Comparison of ENCODE assay signal across 8 cellular contexts in the genomic region with DNA sequence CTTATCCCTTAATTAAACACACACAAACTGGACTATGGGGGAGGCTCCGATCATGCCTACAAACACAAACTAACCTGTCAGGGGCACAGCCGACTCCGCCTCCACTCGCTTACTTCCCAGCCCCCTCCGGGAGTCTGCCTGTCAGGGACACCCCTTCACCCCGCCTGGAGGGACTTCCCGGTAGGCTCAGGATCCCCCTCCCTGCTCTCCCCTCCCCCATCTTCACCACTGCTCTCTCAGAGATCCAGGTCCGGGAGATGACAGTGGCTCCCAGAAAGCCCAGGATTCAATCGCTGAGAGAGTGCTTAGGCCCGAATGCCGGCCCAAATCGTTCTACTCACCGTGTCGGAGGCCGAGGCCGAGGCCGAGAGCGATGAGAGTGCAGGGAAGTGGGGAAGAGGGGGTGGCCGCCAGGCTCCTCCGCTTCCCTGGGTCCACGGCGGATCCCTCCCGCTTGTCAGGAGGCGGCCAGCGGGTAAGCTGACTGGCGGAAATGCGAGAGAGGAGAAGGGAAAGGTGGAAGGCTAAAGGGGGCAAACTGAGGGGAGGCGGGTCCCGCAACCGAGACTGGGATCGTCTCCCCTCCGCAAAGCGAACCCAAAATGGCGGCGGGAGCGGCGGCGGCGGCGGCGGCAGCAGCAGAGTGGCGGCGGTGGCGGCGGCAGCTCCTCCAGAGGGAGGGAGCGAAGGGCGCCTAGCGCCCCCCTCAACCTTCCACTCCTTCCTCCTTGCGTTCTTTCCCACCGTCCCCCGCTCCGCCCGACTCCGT. TPM values are rescaled to one million over a fixed set of nuclear protein-coding genes. Genes with fewer than 3 reads are reported as not detected.
DNase-seq lines count a peak whose midpoint lies in the region; ATAC-seq, FAIRE-seq and TF ChIP-seq lines count a peak whose summit lies in the region.
"Not testable (repeated sequence)": the region's sequence is repeated elsewhere in the genome, so short reads cannot be mapped to it uniquely, and the experiment has no call there.

No MANE protein-coding gene starts in this region.

- not testable (repeated sequence) for H3K9me2 ChIP-seq in OCI-LY1 (ENCODE audit: low read depth, low read length)

- peak overlapping the region; percentile 62 for H3K4me2 ChIP-seq in OCI-LY1 (ENCODE audit: low read length)
- peak overlapping the region; percentile 42; the same call in 1 of the 2 replicates for H3K4me2 ChIP-seq in HepG2 (ENCODE audit: low read depth, low read length)

- FAIRE-seq in HepG2 (lab: Jason Lieb, UNC) = not testable (repeated sequence)

- H2AFZ ChIP-seq in OCI-LY1 (ENCODE audit: low read length); HepG2 (ENCODE audit: low read length): not testable (repeated sequence)

- whole genome bisulfite sequencing in HepG2 (ENCODE audit: low lambda C conversion rate) = under 1% methylated on average over 22 of the region's 54 CpGs

- CTCF ChIA-PET in HepG2 (lab: Yijun Ruan, JAX; ENCODE audit: low intra/inter-chr PET ratio, low total read pairs) = not testable (repeated sequence)

- POLR2A ChIA-PET in HepG2 (lab: Yijun Ruan, JAX) = interaction anchor here (1.1 to 1.2 kb wide), 2 partner anchors 22 to 311 kb away, joined by 3 to 4 read pairs; no protein-coding TSS in a partner anchor

- H3F3A ChIP-seq in OCI-LY1 (ENCODE audit: insufficient read depth, low read length) = not testable (repeated sequence)

- TF ChIP-seq POLR2A in HepG2 (IDR thresholded peaks at IDR 0.05; ENCODE audit: insufficient read depth in 1 of 2, low read depth in 2 of 2, low read length in 2 of 2) = peak in 1 of 2 experiments; percentile 46; a peak in 1 of 4 replicates

- H3K36me3 ChIP-seq in OCI-LY1 (ENCODE audit: insufficient read depth, low read length) = peaks cover 22% of the 10 kb centered on the region; the same call in 1 of the 2 replicates
- not testable (repeated sequence) for H3K36me3 ChIP-seq in duodenal mucosa (ENCODE audit: control insufficient read depth in 1 of 2, insufficient read depth in 2 of 2, low read length in 2 of 2); HepG2 (replicated peaks in 1 of 2; ENCODE audit: control insufficient read depth in 1 of 2, insufficient read depth in 2 of 2, low read length in 2 of 2)

- H3K79me2 ChIP-seq in OCI-LY1 (ENCODE audit: insufficient read depth, low read length) (peaks cover 80% of the 10 kb centered on the region), HepG2 (ENCODE audit: insufficient read depth, low read length) (peaks cover 70% of the 10 kb centered on the region)

- H3K27me3 ChIP-seq in OCI-LY1 (ENCODE audit: insufficient read depth, low read length); duodenal mucosa (ENCODE audit: control insufficient read depth in 1 of 2, insufficient read depth in 2 of 2, low read length in 2 of 2); HepG2 (ENCODE audit: control insufficient read depth in 1 of 2, insufficient read depth in 2 of 2, low read length in 2 of 2): not testable (repeated sequence)

- not testable (repeated sequence) for TF ChIP-seq RAD21 in HepG2 (CRISPR knock-in tag; IDR thresholded peaks at IDR 0.05)

- H3K9me3 ChIP-seq in OCI-LY1 (ENCODE audit: low read length); duodenal mucosa (ENCODE audit: control insufficient read depth in 1 of 2, low read length in 2 of 2); HepG2 (ENCODE audit: low read length): not testable (repeated sequence)

- ATAC-seq in GM19035 (IDR thresholded peaks at IDR 0.05; ENCODE audit: unreplicated experiment) = peak; percentile 35
- ATAC-seq in HG03139 (IDR thresholded peaks at IDR 0.05; ENCODE audit: unreplicated experiment) = peak; percentile 20
- ATAC-seq in HepG2 = peak; percentile 11

- H3K4me3 ChIP-seq in OCI-LY1 (ENCODE audit: low read depth, low read length, poor library complexity, severe bottlenecking) = peak overlapping the region; percentile 68
- peak overlapping the region; percentile 78 to 95 for H3K4me3 ChIP-seq in duodenal mucosa (ENCODE audit: low read depth in 1 of 2, low read length in 2 of 2)
- peak overlapping the region; percentile 89 to 99 (median 97) for H3K4me3 ChIP-seq in HepG2 (replicated peaks in 1 of 3; ENCODE audit: insufficient read depth in 1 of 3, low read depth in 2 of 3, low read length in 3 of 3)

- H3K4me1 ChIP-seq in OCI-LY1 (ENCODE audit: insufficient read depth, low read length, severe bottlenecking) (peaks cover 42% of the 10 kb centered on the region), duodenal mucosa (ENCODE audit: control insufficient read depth in 1 of 2, insufficient read depth in 2 of 2, low read length in 2 of 2) (peaks cover 17 to 21% of the 10 kb centered on the region in 2 donors), HepG2 (ENCODE audit: insufficient read depth, low read length) (peaks cover 29% of the 10 kb centered on the region)

- TF ChIP-seq CTCF in 22Rv1 (IDR thresholded peaks at IDR 0.05); OCI-LY1 (IDR thresholded peaks at IDR 0.05; ENCODE audit: low read length): not testable (repeated sequence)
- 0 out of 2 replicates have a peak, but pooled peaks have one; percentile 6 for TF ChIP-seq CTCF in HepG2 (CRISPR knock-in tag; IDR thresholded peaks at IDR 0.05)

- BruUV-seq in HepG2 (replicated peaks; lab: Mats Ljungman, UMichigan) = not testable (repeated sequence)

- peak; percentile 85 for DNase-seq in activated CD8-positive, alpha-beta memory T cell treated with anti-CD3 and anti-CD28 coated beads, Interleukin-2, amount 50 U/mL, for 48 hours
- not testable (repeated sequence) for DNase-seq in HepG2 (ENCODE audit: low spot score)
- DNase-seq in stimulated activated CD4-positive, alpha-beta T cell treated with anti-CD3 and anti-CD28 coated beads, Interleukin-12 subunit alpha, Interleukin-12 subunit beta, amount 100 ng/mL, for 48 hours (ENCODE audit: low read depth in 2 of 3, low spot score in 1 of 3) = peak; percentile 15 to 55 (median 42)

- TF ChIP-seq EP300 in HepG2 (IDR thresholded peaks at IDR 0.05; ENCODE audit: low read depth in 2 of 2, low read length in 2 of 2); HepG2 (CRISPR knock-in tag; IDR thresholded peaks at IDR 0.05; ENCODE audit: borderline replicate concordance): not testable (repeated sequence)

- H4K20me1 ChIP-seq in OCI-LY1 (ENCODE audit: insufficient read depth, low read length) = not testable (repeated sequence)
- H4K20me1 ChIP-seq in HepG2 (ENCODE audit: insufficient read depth, low read length) = peaks cover 25% of the 10 kb centered on the region

- intact Hi-C loops in HepG2 (cut with micrococcal nuclease; ENCODE audit: unreplicated experiment) = not testable (repeated sequence)

- in situ Hi-C loops in HepG2 (cut with HindIII; ENCODE audit: extremely low pct_ligation_motif_present, low pct_unique_long_range_greater_than_20kb) = not testable (repeated sequence)

- H3K9ac ChIP-seq in OCI-LY1 (ENCODE audit: low read length) = peak overlapping the region; percentile 100
- peak overlapping the region; percentile 75 to 91 for H3K9ac ChIP-seq in duodenal mucosa (ENCODE audit: low read depth in 1 of 2, low read length in 2 of 2)
- peak overlapping the region; percentile 100 for H3K9ac ChIP-seq in HepG2 (ENCODE audit: insufficient read depth, low read depth, low read length)

- H3K27ac ChIP-seq in 22Rv1 = peak overlapping the region; percentile 96
- H3K27ac ChIP-seq in OCI-LY1 (ENCODE audit: low read depth, low read length, poor library complexity, severe bottlenecking) = peak overlapping the region; percentile 89
- peak overlapping the region; percentile 92 for H3K27ac ChIP-seq in duodenal mucosa (ENCODE audit: low read depth, low read length)
- peak overlapping the region; percentile 100 for H3K27ac ChIP-seq in HepG2 (ENCODE audit: extremely low read length, insufficient read depth, low read length)

RNA-seq across cellular contexts. Expression of a gene that starts 0.6 kb away (rescaled TPM):
- 15.3 and 16.5 TPM in 2 replicates for total RNA-seq in HepG2 (2016; rRNA removed; fragmentation: Illumina TruSeq; extraction: Trizol)
- 19.6 and 20.3 TPM in 2 replicates for total RNA-seq in HepG2 (2016; cell fraction: cytosol; rRNA removed; fragmentation: Illumina TruSeq; extraction: Trizol; ENCODE audit: low read depth)
- 14.4 and 14.8 TPM in 2 replicates for total RNA-seq in HepG2 (2016; cell fraction: insoluble cytoplasmic fraction; rRNA removed; fragmentation: Illumina TruSeq; extraction: Trizol)
- 9.8 and 10.0 TPM in 2 replicates for total RNA-seq in HepG2 (2016; cell fraction: membrane; rRNA removed; fragmentation: Illumina TruSeq; extraction: Trizol)
- total RNA-seq in HepG2 (2016; cell fraction: nucleus; rRNA removed; fragmentation: Illumina TruSeq; extraction: Trizol) = 33.1 and 33.8 TPM in 2 replicates
- 9.2 and 10.2 TPM in 2 replicates for polyA plus RNA-seq in HepG2 (2011; rRNA removed)
- polyA plus RNA-seq in HepG2 (2011; cell fraction: cytosol; rRNA removed) = 6.4 and 7.0 TPM in 2 replicates
- 25.8 and 26.9 TPM in 2 replicates for polyA plus RNA-seq in HepG2 (2011; cell fraction: nucleus; rRNA removed)
- polyA plus RNA-seq in HepG2 (2012) = 9.5 and 10.7 TPM in 2 replicates
- polyA plus RNA-seq in HepG2 (2016; cell fraction: cytosol; fragmentation: Illumina TruSeq; extraction: Trizol; ENCODE audit: low read depth) = 0.15 and 0.16 TPM in 2 replicates
- 4.2 and 5.1 TPM in 2 replicates for polyA plus RNA-seq in HepG2 (2016; cell fraction: insoluble cytoplasmic fraction; fragmentation: Illumina TruSeq; extraction: Trizol; ENCODE audit: low read depth)
- polyA plus RNA-seq in HepG2 (2016; cell fraction: membrane; fragmentation: Illumina TruSeq; extraction: Trizol; ENCODE audit: low read depth) = 0.31 and 0.43 TPM in 2 replicates
- polyA plus RNA-seq in HepG2 (2016; cell fraction: nucleus; fragmentation: Illumina TruSeq; extraction: Trizol; ENCODE audit: insufficient read depth, low read depth) = 17.2 and 21.7 TPM in 2 replicates
- 27.4 and 50.2 TPM in 2 replicates for polyA minus RNA-seq in HepG2 (2011; rRNA and poly(A)+ RNA removed; ENCODE audit: low replicate concordance)
- polyA minus RNA-seq in HepG2 (2011; cell fraction: cytosol; rRNA and poly(A)+ RNA removed) = 12.0 and 13.7 TPM in 2 replicates
- 67.2 and 85.5 TPM in 2 replicates for polyA minus RNA-seq in HepG2 (2011; cell fraction: nucleus; rRNA and poly(A)+ RNA removed)

RNA-seq across cellular contexts. Expression of a gene that starts 48.0 kb away (rescaled TPM):
- total RNA-seq in HepG2 (2016; rRNA removed; fragmentation: Illumina TruSeq; extraction: Trizol) = 12.1 and 25.3 TPM in 2 replicates
- 10.5 and 12.0 TPM in 2 replicates for total RNA-seq in HepG2 (2016; cell fraction: cytosol; rRNA removed; fragmentation: Illumina TruSeq; extraction: Trizol; ENCODE audit: low read depth)
- total RNA-seq in HepG2 (2016; cell fraction: insoluble cytoplasmic fraction; rRNA removed; fragmentation: Illumina TruSeq; extraction: Trizol) = 9.2 and 25.2 TPM in 2 replicates
- total RNA-seq in HepG2 (2016; cell fraction: membrane; rRNA removed; fragmentation: Illumina TruSeq; extraction: Trizol) = 7.8 and 8.3 TPM in 2 replicates
- 34.8 and 45.0 TPM in 2 replicates for total RNA-seq in HepG2 (2016; cell fraction: nucleus; rRNA removed; fragmentation: Illumina TruSeq; extraction: Trizol)
- 19.1 and 25.5 TPM in 2 replicates for polyA plus RNA-seq in HepG2 (2011; rRNA removed)
- 6.8 and 9.3 TPM in 2 replicates for polyA plus RNA-seq in HepG2 (2011; cell fraction: cytosol; rRNA removed)
- polyA plus RNA-seq in HepG2 (2011; cell fraction: nucleus; rRNA removed) = 164 and 167 TPM in 2 replicates
- polyA plus RNA-seq in HepG2 (2012) = 23.7 and 26.2 TPM in 2 replicates
- 3.7 and 3.9 TPM in 2 replicates for polyA plus RNA-seq in HepG2 (2016; cell fraction: cytosol; fragmentation: Illumina TruSeq; extraction: Trizol; ENCODE audit: low read depth)
- 14.4 and 17.9 TPM in 2 replicates for polyA plus RNA-seq in HepG2 (2016; cell fraction: insoluble cytoplasmic fraction; fragmentation: Illumina TruSeq; extraction: Trizol; ENCODE audit: low read depth)
- polyA plus RNA-seq in HepG2 (2016; cell fraction: membrane; fragmentation: Illumina TruSeq; extraction: Trizol; ENCODE audit: low read depth) = 7.6 and 7.8 TPM in 2 replicates
- 109 and 113 TPM in 2 replicates for polyA plus RNA-seq in HepG2 (2016; cell fraction: nucleus; fragmentation: Illumina TruSeq; extraction: Trizol; ENCODE audit: insufficient read depth, low read depth)
- polyA minus RNA-seq in HepG2 (2011; rRNA and poly(A)+ RNA removed; ENCODE audit: low replicate concordance) = 49.0 and 66.8 TPM in 2 replicates
- 4.6 and 5.2 TPM in 2 replicates for polyA minus RNA-seq in HepG2 (2011; cell fraction: cytosol; rRNA and poly(A)+ RNA removed)
- polyA minus RNA-seq in HepG2 (2011; cell fraction: nucleus; rRNA and poly(A)+ RNA removed) = 90.0 and 98.8 TPM in 2 replicates
